In genomic region chr16:65807858-65808257, GRCh38 we compare ENCODE assay signal across 9 cellular contexts.
"Had no signal": no experiment of that assay in that cellular context is flagged by ENCODE, and none has a peak within 500 bp of the region (broad histone marks: within the 10 kb centered on the region; RNA-seq: fewer than 3 reads in every experiment).

No MANE protein-coding gene starts in this region.

- H3K4me1 Mint-ChIP-seq: GM23338 had no signal

- H3K9me3 Mint-ChIP-seq: H9 had no signal

- DNase-seq: H9, HCEC 1CT, IMR-90, KBM-7 had no signal

- ATAC-seq: GM23338 had no signal

- H3K9ac ChIP-seq: KMS-11 had no signal

- H3K27ac Mint-ChIP-seq: GM23338, H9 had no signal

- FAIRE-seq: H1, H54, HTR-8/SVneo had no signal

- H3K4me3 Mint-ChIP-seq: GM23338, H9 had no signal

- H3K4me3 ChIP-seq: GM23338 had no signal

- H3K4me2 ChIP-seq: GM23338, KMS-11 had no signal

- H3K27ac ChIP-seq: KMS-11 had no signal

- H2AFZ ChIP-seq: GM23338 had no signal
